ENCODE assay signal across 1 cellular context in genomic region chr11:61645179-61645868, GRCh38.
TF ChIP-seq lines count a peak whose summit lies in the region.

No MANE protein-coding gene starts in this region.

TF ChIP-seq in H1, 55 proteins besides CTCF, POLR2A, EP300 and RAD21:
- TF ChIP-seq SP1 (IDR thresholded peaks at IDR 0.05; ENCODE audit: low read depth, low read length) (no peak), CHD1 (IDR thresholded peaks at IDR 0.05; ENCODE audit: low read depth, low read length) (no peak), MAX (IDR thresholded peaks at IDR 0.05) (no peak), NANOG (IDR thresholded peaks at IDR 0.05; ENCODE audit: insufficient read depth, low read depth, low read length, poor library complexity, severe bottlenecking) (no peak), CHD2 (IDR thresholded peaks at IDR 0.05; ENCODE audit: low read length) (no peak), CTBP2 (IDR thresholded peaks at IDR 0.05; ENCODE audit: borderline replicate concordance, insufficient read depth, insufficient read length, low read length) (no peak), NRF1 (IDR thresholded peaks at IDR 0.05; ENCODE audit: low read depth, low read length) (no peak), SIX5 (IDR thresholded peaks at IDR 0.05; ENCODE audit: low read depth, low read length) (no peak), BRCA1 (IDR thresholded peaks at IDR 0.05; ENCODE audit: low read depth, low read length) (no peak), CHD7 (IDR thresholded peaks at IDR 0.05; ENCODE audit: insufficient replicate concordance, low read length) (no peak)
